In the genomic region with DNA sequence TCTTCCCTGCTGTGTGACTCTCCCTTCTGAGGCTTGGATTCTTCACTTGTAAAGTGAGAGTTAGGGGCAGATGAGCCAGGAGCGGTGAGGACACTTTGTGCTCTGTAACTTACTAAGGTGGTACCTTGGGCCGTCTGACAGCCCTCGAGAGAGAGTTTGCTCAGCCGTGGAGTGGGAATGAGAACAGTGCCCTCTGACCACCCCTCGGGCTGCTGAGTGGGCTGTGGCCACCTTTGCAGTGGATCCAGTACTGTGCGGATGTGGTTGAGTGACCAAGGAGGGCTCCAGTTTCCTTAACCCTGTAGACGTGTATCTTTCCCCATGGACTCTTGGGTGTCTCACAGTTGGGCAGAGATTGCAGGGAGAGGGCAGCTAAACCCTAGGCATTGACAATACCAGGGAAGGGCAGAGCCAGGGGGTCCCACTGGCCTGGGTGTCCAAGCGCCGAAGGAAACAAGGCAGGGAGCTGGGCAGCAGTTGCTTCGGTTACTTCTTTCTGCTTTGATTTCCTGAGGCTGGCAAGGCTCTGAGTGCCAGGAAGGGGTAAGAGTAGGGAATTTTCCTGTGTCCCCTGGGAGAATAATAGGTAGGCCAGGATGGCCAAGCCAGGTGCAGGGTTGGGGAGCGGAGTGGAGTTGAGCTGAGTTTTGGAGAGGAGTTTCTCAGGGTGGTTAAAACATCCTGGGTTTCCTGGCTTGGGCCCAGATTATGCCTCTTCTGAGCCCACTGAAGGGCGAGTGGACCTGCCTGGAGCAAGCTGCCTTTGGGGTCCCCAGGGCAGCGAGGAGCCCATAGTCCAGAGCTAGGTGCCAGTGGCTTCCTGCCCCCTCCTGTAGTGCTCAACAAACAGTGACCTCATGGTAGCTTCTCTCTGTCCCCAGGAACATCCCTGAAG, we compare ENCODE assay signal across 29 cellular contexts. TPM values are rescaled to one million over a fixed set of nuclear protein-coding genes. Genes with fewer than 3 reads are reported as not detected.
A peak's percentile ranks its signal among the peaks of the same experiment; 100 is the strongest.
DNase-seq lines count a peak whose midpoint lies in the region; ATAC-seq, FAIRE-seq and TF ChIP-seq lines count a peak whose summit lies in the region.
"Had no signal": no experiment of that assay in that cellular context is flagged by ENCODE, and none has a peak within 500 bp of the region (broad histone marks: within the 10 kb centered on the region; RNA-seq: fewer than 3 reads in every experiment).

No MANE protein-coding gene starts in this region.

- no peak for ATAC-seq in activated CD8-positive, alpha-beta T cell treated with anti-CD3 and anti-CD28 coated beads, Interleukin-2, amount 10 ng/mL, durations not matched to agents 7 days and 5 days
- no peak for ATAC-seq in activated CD8-positive, alpha-beta T cell treated with anti-CD3 and anti-CD28 coated beads for 36 hours
- ATAC-seq: activated T-cell treated with anti-CD3 and anti-CD28 coated beads, Interleukin-2, amount 50 U/mL, for 72 hours; gastrocnemius medialis; pancreas had no signal

- intact Hi-C loops in activated CD8-positive, alpha-beta T cell treated with anti-CD3 and anti-CD28 coated beads for 36 hours (cut with micrococcal nuclease): no loop called here
- intact Hi-C loops in thyroid gland (cut with DNase I): loop anchor here (10.0 kb wide), 1 partner anchor 64 kb away; no protein-coding TSS in a partner anchor

- H3K27me3 Mint-ChIP-seq in activated CD8-positive, alpha-beta T cell treated with anti-CD3 and anti-CD28 coated beads, Interleukin-2, amount 10 ng/mL, durations not matched to agents 7 days and 5 days (ENCODE audit: low read depth): no peaks in the 10 kb centered on the region
- H3K27me3 Mint-ChIP-seq in activated CD8-positive, alpha-beta T cell treated with anti-CD3 and anti-CD28 coated beads for 36 hours: no peaks in the 10 kb centered on the region
- H3K27me3 Mint-ChIP-seq in chondrocyte (ENCODE audit: low read depth): no peaks in the 10 kb centered on the region
- no peaks in the 10 kb centered on the region for H3K27me3 Mint-ChIP-seq in nephron (ENCODE audit: low read depth)
- H3K27me3 Mint-ChIP-seq: stimulated activated naive CD8-positive, alpha-beta T cell treated with anti-CD3 and anti-CD28 coated beads, Interleukin-15, Interleukin-2, amounts not matched to agents 100 ng/mL and 50 ng/mL, for 24 hours had no signal

- POLR2A ChIA-PET in activated CD8-positive, alpha-beta T cell treated with anti-CD3 and anti-CD28 coated beads, Interleukin-2, amount 10 ng/mL, durations not matched to agents 7 days and 5 days (lab: Charles Lee): no interaction called here
- POLR2A ChIA-PET in activated CD8-positive, alpha-beta T cell treated with anti-CD3 and anti-CD28 coated beads for 36 hours (lab: Charles Lee): interaction anchor here (1.6 to 5.9 kb wide), 2 partner anchors 9 to 29 kb away, joined by 6 to 43 read pairs; partner anchors contain the start of gene PHGDH

- TF ChIP-seq CTCF in activated CD8-positive, alpha-beta T cell treated with anti-CD3 and anti-CD28 coated beads for 36 hours (IDR thresholded peaks at IDR 0.05): no peak
- TF ChIP-seq CTCF in chondrocyte (IDR thresholded peaks at IDR 0.05) (no peak), nephron (IDR thresholded peaks at IDR 0.05; ENCODE audit: unreplicated experiment in 3 of 3) (no peak), thyroid gland (IDR thresholded peaks at IDR 0.05) (no peak)

- DNase-seq in activated CD8-positive, alpha-beta T cell treated with anti-CD3 and anti-CD28 coated beads, Interleukin-2, amount 10 ng/mL, durations not matched to agents 7 days and 5 days: no peak
- DNase-seq in activated CD8-positive, alpha-beta T cell treated with anti-CD3 and anti-CD28 coated beads for 36 hours: no peak
- DNase-seq in chondrocyte (ENCODE audit: low spot score) (no peak), thyroid gland (peak; percentile 62 to 69), NCI-H526 treated with DMSO at 0.1 percent for 48 hours (lab: John Stamatoyannopoulos, UW) (no peak), urothelium cell line (ENCODE audit: low spot score) (no peak)
- no peak for DNase-seq in stimulated activated naive CD4-positive, alpha-beta T cell (lab: John Stamatoyannopoulos, UW)
- DNase-seq: activated CD4-positive, alpha-beta T cell treated with anti-CD3 and anti-CD28 coated beads, Interleukin-2, amount 50 U/mL, for 4 hours; activated T-cell treated with anti-CD3 and anti-CD28 coated beads, Interleukin-2, amount 50 U/mL, for 72 hours; cerebellar nuclear complex; gastrocnemius medialis; left cardiac atrium; NCI-H1092 treated with DMSO at 0.1 percent for 48 hours; NCI-H187 treated with DMSO at 0.1 percent for 48 hours; NCI-H2171 treated with DMSO at 0.1 percent for 48 hours; NCI-H524 treated with DMSO at 0.1 percent for 48 hours; pancreas; retina; SK-N-SH; stimulated activated CD4-positive, alpha-beta T cell treated with anti-CD3 and anti-CD28 coated beads, Interleukin-1b, Interleukin-23, amount 100 ng/mL, for 48 hours had no signal

- no peaks in the 10 kb centered on the region for H3K9me3 ChIP-seq in thyroid gland
- H3K9me3 ChIP-seq: gastrocnemius medialis, pancreas, SK-N-SH had no signal

- peaks cover 39 to 46% of the 10 kb centered on the region in 2 donors for H3K4me1 ChIP-seq in thyroid gland
- H3K4me1 ChIP-seq: gastrocnemius medialis had no signal

- TF ChIP-seq POLR2A in thyroid gland (IDR thresholded peaks at IDR 0.05): no peak

- H3K9me3 Mint-ChIP-seq in activated CD8-positive, alpha-beta T cell treated with anti-CD3 and anti-CD28 coated beads, Interleukin-2, amount 10 ng/mL, durations not matched to agents 7 days and 5 days (ENCODE audit: insufficient read depth): no peaks in the 10 kb centered on the region
- no peaks in the 10 kb centered on the region for H3K9me3 Mint-ChIP-seq in activated CD8-positive, alpha-beta T cell treated with anti-CD3 and anti-CD28 coated beads for 36 hours
- H3K9me3 Mint-ChIP-seq in chondrocyte (ENCODE audit: low read depth): no peaks in the 10 kb centered on the region
- H3K9me3 Mint-ChIP-seq in nephron: no peaks in the 10 kb centered on the region
- H3K9me3 Mint-ChIP-seq: activated T-cell treated with anti-CD3 and anti-CD28 coated beads, Interleukin-2, amount 50 U/mL, for 72 hours; stimulated activated naive CD8-positive, alpha-beta T cell treated with anti-CD3 and anti-CD28 coated beads, Interleukin-15, Interleukin-2, amounts not matched to agents 100 ng/mL and 50 ng/mL, for 24 hours; T-helper 1 cell treated with Interleukin-12 subunit alpha and Interleukin-12 subunit beta and Interleukin-4 antibody, amounts not matched to agents 30 μg/mL and 1 μg/mL, for 36 hours had no signal

- no peaks in the 10 kb centered on the region for H3K27me3 ChIP-seq in thyroid gland
- H3K27me3 ChIP-seq: gastrocnemius medialis, hepatocyte, pancreas had no signal

- H3K4me3 ChIP-seq in thyroid gland (replicated peaks in 1 of 3): no peak overlapping the region
- H3K4me3 ChIP-seq: gastrocnemius medialis, hepatocyte, pancreas, smooth muscle cell had no signal

- CTCF ChIA-PET in activated CD8-positive, alpha-beta T cell treated with anti-CD3 and anti-CD28 coated beads, Interleukin-2, amount 10 ng/mL, durations not matched to agents 7 days and 5 days (lab: Charles Lee): interaction anchor here (1.8 kb wide), 1 partner anchor 68 kb away, joined by 7 read pairs; no protein-coding TSS in a partner anchor
- CTCF ChIA-PET in activated CD8-positive, alpha-beta T cell treated with anti-CD3 and anti-CD28 coated beads for 36 hours (lab: Charles Lee): no interaction called here

- H3K4me3 Mint-ChIP-seq in activated CD8-positive, alpha-beta T cell treated with anti-CD3 and anti-CD28 coated beads, Interleukin-2, amount 10 ng/mL, durations not matched to agents 7 days and 5 days: no peak overlapping the region
- H3K4me3 Mint-ChIP-seq in activated CD8-positive, alpha-beta T cell treated with anti-CD3 and anti-CD28 coated beads for 36 hours: no peak overlapping the region
- H3K4me3 Mint-ChIP-seq in chondrocyte (ENCODE audit: unreplicated experiment): no peak overlapping the region
- no peak overlapping the region for H3K4me3 Mint-ChIP-seq in nephron
- H3K4me3 Mint-ChIP-seq: activated T-cell treated with anti-CD3 and anti-CD28 coated beads, Interleukin-2, amount 50 U/mL, for 72 hours; stimulated activated naive CD8-positive, alpha-beta T cell treated with anti-CD3 and anti-CD28 coated beads, Interleukin-15, Interleukin-2, amounts not matched to agents 100 ng/mL and 50 ng/mL, for 24 hours; T-helper 1 cell treated with Interleukin-12 subunit alpha and Interleukin-12 subunit beta and Interleukin-4 antibody, amounts not matched to agents 30 μg/mL and 1 μg/mL, for 36 hours had no signal

- H3K27ac ChIP-seq in thyroid gland: peak overlapping the region; percentile 42 to 59 (median 57)
- H3K27ac ChIP-seq: 22Rv1, gastrocnemius medialis, hepatocyte, pancreas had no signal

- peak overlapping the region; percentile 27 for H3K27ac Mint-ChIP-seq in activated CD8-positive, alpha-beta T cell treated with anti-CD3 and anti-CD28 coated beads, Interleukin-2, amount 10 ng/mL, durations not matched to agents 7 days and 5 days
- no peak overlapping the region for H3K27ac Mint-ChIP-seq in activated CD8-positive, alpha-beta T cell treated with anti-CD3 and anti-CD28 coated beads for 36 hours
- H3K27ac Mint-ChIP-seq in chondrocyte (ENCODE audit: unreplicated experiment) (peak overlapping the region; percentile 63), nephron (peak overlapping the region; percentile 84 to 88 (median 85))
- H3K27ac Mint-ChIP-seq: activated T-cell treated with anti-CD3 and anti-CD28 coated beads, Interleukin-2, amount 50 U/mL, for 72 hours; stimulated activated naive CD8-positive, alpha-beta T cell treated with anti-CD3 and anti-CD28 coated beads, Interleukin-15, Interleukin-2, amounts not matched to agents 100 ng/mL and 50 ng/mL, for 24 hours; T-helper 1 cell treated with Interleukin-12 subunit alpha and Interleukin-12 subunit beta and Interleukin-4 antibody, amounts not matched to agents 30 μg/mL and 1 μg/mL, for 36 hours had no signal

- WGBS in thyroid gland, 2 donors: 52 to 59% methylated on average over 10 to 11 of the region's 13 CpGs

- peaks cover 48% of the 10 kb centered on the region for H3K36me3 Mint-ChIP-seq in activated CD8-positive, alpha-beta T cell treated with anti-CD3 and anti-CD28 coated beads, Interleukin-2, amount 10 ng/mL, durations not matched to agents 7 days and 5 days (ENCODE audit: low read depth)
- peaks cover 49% of the 10 kb centered on the region for H3K36me3 Mint-ChIP-seq in activated CD8-positive, alpha-beta T cell treated with anti-CD3 and anti-CD28 coated beads for 36 hours (ENCODE audit: low read depth)
- H3K36me3 Mint-ChIP-seq in chondrocyte (ENCODE audit: low read depth): peaks cover 43% of the 10 kb centered on the region
- H3K36me3 Mint-ChIP-seq in nephron (ENCODE audit: low read depth): peaks cover 48% of the 10 kb centered on the region

- H3K4me1 Mint-ChIP-seq in activated CD8-positive, alpha-beta T cell treated with anti-CD3 and anti-CD28 coated beads, Interleukin-2, amount 10 ng/mL, durations not matched to agents 7 days and 5 days (ENCODE audit: low read depth): peaks cover 17% of the 10 kb centered on the region
- H3K4me1 Mint-ChIP-seq in activated CD8-positive, alpha-beta T cell treated with anti-CD3 and anti-CD28 coated beads for 36 hours (ENCODE audit: low read depth): peaks cover 18% of the 10 kb centered on the region
- H3K4me1 Mint-ChIP-seq in chondrocyte (ENCODE audit: low read depth) (peaks cover 20% of the 10 kb centered on the region), nephron (peaks cover 72% of the 10 kb centered on the region)

- no peak for FAIRE-seq in urothelium cell line (lab: Jason Lieb, UNC)
- FAIRE-seq: GM12892, pancreas, TTC549 had no signal

- no peaks in the 10 kb centered on the region for H3K36me3 ChIP-seq in thyroid gland
- H3K36me3 ChIP-seq: gastrocnemius medialis had no signal

RNA-seq across cellular contexts. Expression of gene HMGCS2, which starts 27.6 kb away (rescaled TPM):
- total RNA-seq in activated CD8-positive, alpha-beta T cell treated with anti-CD3 and anti-CD28 coated beads, Interleukin-2, amount 10 ng/mL, durations not matched to agents 7 days and 5 days: not detected
- not detected for total RNA-seq in activated CD8-positive, alpha-beta T cell treated with anti-CD3 and anti-CD28 coated beads for 36 hours
- not detected in 3 replicates for total RNA-seq in chondrocyte
- total RNA-seq in thyroid gland: 1 to 10 TPM in 2 of 4 donors, not detected in 2; 6.4 to 8.1 TPM
- total RNA-seq: activated T-cell treated with anti-CD3 and anti-CD28 coated beads, Interleukin-2, amount 50 U/mL, for 72 hours; G401; smooth muscle cell had no signal

RNA-seq across cellular contexts. Expression of gene PHGDH, which starts 29.4 kb away (rescaled TPM):
- total RNA-seq in activated CD8-positive, alpha-beta T cell treated with anti-CD3 and anti-CD28 coated beads, Interleukin-2, amount 10 ng/mL, durations not matched to agents 7 days and 5 days: 100 to 1,000 TPM; 195 to 201 TPM
- 100 to 1,000 TPM; 307 to 322 TPM for total RNA-seq in activated CD8-positive, alpha-beta T cell treated with anti-CD3 and anti-CD28 coated beads for 36 hours
- total RNA-seq in chondrocyte (65.8 to 300 TPM (median 274 TPM) in 3 replicates), thyroid gland (100 to 1,000 TPM in 2 of 4 donors, 10 to 100 TPM in 2; 36.0 to 308 (median 102) TPM)

Comparison
In these comparisons a context has a peak if more than half of its experiments do, and no peak if none do; other contexts are left out.
1. DNase-seq: peak in thyroid gland (2 of 2); none in activated CD8-positive, alpha-beta T cell treated with anti-CD3 and anti-CD28 coated beads, Interleukin-2, amount 10 ng/mL, durations not matched to agents 7 days and 5 days (single experiment), activated CD8-positive, alpha-beta T cell treated with anti-CD3 and anti-CD28 coated beads for 36 hours (single experiment), chondrocyte (single experiment), NCI-H526 treated with DMSO at 0.1 percent for 48 hours (single experiment), stimulated activated naive CD4-positive, alpha-beta T cell (0 of 6) and urothelium cell line (single experiment).